In genomic region chr4:33226133-33226532, GRCh38 we compare ENCODE assay signal across 29 cellular contexts.
DNase-seq lines count a peak whose midpoint lies in the region; ATAC-seq, FAIRE-seq and TF ChIP-seq lines count a peak whose summit lies in the region.
"Had no signal": no experiment of that assay in that cellular context is flagged by ENCODE, and none has a peak within 500 bp of the region (broad histone marks: within the 10 kb centered on the region; RNA-seq: fewer than 3 reads in every experiment).

No MANE protein-coding gene starts in this region.

- FAIRE-seq in frontal cortex (lab: Jason Lieb, UNC) = no peak
- FAIRE-seq: GM18507 had no signal

- H3K27ac Mint-ChIP-seq in natural killer cell = no peak overlapping the region
- H3K27ac Mint-ChIP-seq: CD4-positive, alpha-beta memory T cell; IgD-negative memory B cell; nephron; stimulated activated naive CD8-positive, alpha-beta T cell treated with anti-CD3 and anti-CD28 coated beads, Interleukin-15, Interleukin-2, amounts not matched to agents 100 ng/mL and 50 ng/mL, for 24 hours had no signal

- H3K27me3 Mint-ChIP-seq in natural killer cell (ENCODE audit: low read depth in 2 of 2) = no peaks in the 10 kb centered on the region
- H3K27me3 Mint-ChIP-seq: CD4-positive, alpha-beta memory T cell; IgD-negative memory B cell; stimulated activated naive CD8-positive, alpha-beta T cell treated with anti-CD3 and anti-CD28 coated beads, Interleukin-15, Interleukin-2, amounts not matched to agents 100 ng/mL and 50 ng/mL, for 24 hours had no signal

- H3K4me3 ChIP-seq in tibial artery = no peak overlapping the region
- H3K4me3 ChIP-seq: gastrocnemius medialis, GM23248, ovary, right atrium auricular region, tibial nerve had no signal

- no peaks in the 10 kb centered on the region for H3K4me1 Mint-ChIP-seq in natural killer cell
- H3K4me1 Mint-ChIP-seq: CD4-positive, alpha-beta memory T cell; IgD-negative memory B cell; nephron had no signal

- CTCF ChIA-PET in HEK293T (lab: Yijun Ruan, JAX) = no interaction called here

- POLR2A ChIA-PET in HEK293T (lab: Yijun Ruan, JAX) = no interaction called here

- intact Hi-C loops in tibial artery (cut with DNase I; ENCODE audit: low total_unique reads) = no loop called here
- intact Hi-C loops in natural killer cell (cut with micrococcal nuclease) = no loop called here

- H3K4me1 ChIP-seq in tibial artery = no peaks in the 10 kb centered on the region
- H3K4me1 ChIP-seq: gastrocnemius medialis, right atrium auricular region, tibial nerve had no signal

- H3K9me3 ChIP-seq in tibial artery = no peaks in the 10 kb centered on the region
- H3K9me3 ChIP-seq: gastrocnemius medialis, ovary, right atrium auricular region, SK-N-SH had no signal

- H3K4me3 Mint-ChIP-seq in natural killer cell = no peak overlapping the region
- H3K4me3 Mint-ChIP-seq: CD4-positive, alpha-beta memory T cell; IgD-negative memory B cell; nephron; stimulated activated naive CD8-positive, alpha-beta T cell treated with anti-CD3 and anti-CD28 coated beads, Interleukin-15, Interleukin-2, amounts not matched to agents 100 ng/mL and 50 ng/mL, for 24 hours had no signal

- no peaks in the 10 kb centered on the region for H3K36me3 Mint-ChIP-seq in natural killer cell
- H3K36me3 Mint-ChIP-seq: CD4-positive, alpha-beta memory T cell; IgD-negative memory B cell had no signal

- DNase-seq in tibial artery (no peak), HEK293T (ENCODE audit: extremely low spot score) (no peak), frontal cortex (ENCODE audit: low spot score in 2 of 2) (no peak), natural killer cell (no peak)
- DNase-seq: 8988T; activated effector memory CD4-positive, alpha-beta T cell treated with anti-CD3 and anti-CD28 coated beads, Interleukin-2, amount 50 U/mL, for 16 hours; CD4-positive, alpha-beta memory T cell; DMS 273 treated with DMSO at 0.1 percent for 48 hours; effector memory CD4-positive, alpha-beta T cell; gastrocnemius medialis; GM23248; islet precursor cell; NCI-H1436; NCI-H69; ovary; SK-N-SH; WERI-Rb-1 had no signal

- H3K36me3 ChIP-seq in tibial artery = no peaks in the 10 kb centered on the region
- H3K36me3 ChIP-seq: gastrocnemius medialis, ovary, right atrium auricular region, tibial nerve, WERI-Rb-1 had no signal

- ATAC-seq in GM18511 (IDR thresholded peaks at IDR 0.05; ENCODE audit: unreplicated experiment) (peak; percentile 69), GM19438 (IDR thresholded peaks at IDR 0.05; ENCODE audit: low read depth, unreplicated experiment) (peak; percentile 83), HG02678 (IDR thresholded peaks at IDR 0.05; ENCODE audit: unreplicated experiment) (peak; percentile 80), HG03196 (IDR thresholded peaks at IDR 0.05; ENCODE audit: unreplicated experiment) (peak; percentile 91), natural killer cell (no peak)
- ATAC-seq: esophagus mucosa, gastrocnemius medialis had no signal

- no peaks in the 10 kb centered on the region for H3K27me3 ChIP-seq in tibial artery
- H3K27me3 ChIP-seq: gastrocnemius medialis, ovary, right atrium auricular region, tibial nerve had no signal

- H3K9me3 Mint-ChIP-seq in natural killer cell = peaks cover 11 to 15% of the 10 kb centered on the region in 2 donors

- TF ChIP-seq CTCF in tibial artery (IDR thresholded peaks at IDR 0.05) (no peak), natural killer cell (IDR thresholded peaks at IDR 0.05) (no peak)

- no peak overlapping the region for H3K27ac ChIP-seq in tibial artery
- H3K27ac ChIP-seq: gastrocnemius medialis, GM23248, ovary, right atrium auricular region, RWPE1, tibial nerve, WERI-Rb-1 had no signal

TF ChIP-seq in HEK293T, 16 proteins besides CTCF, POLR2A, EP300 and RAD21:
- TF ChIP-seq ARNT (IDR thresholded peaks at IDR 0.05) = no peak
- no peak for TF ChIP-seq TARDBP (IDR thresholded peaks at IDR 0.05)
- TF ChIP-seq L3MBTL2 (conservative IDR thresholded peaks at IDR 0.05) = no peak
- TF ChIP-seq BHLHE40 (IDR thresholded peaks at IDR 0.05; ENCODE audit: borderline replicate concordance) = no peak
- TF ChIP-seq FOXA1 (IDR thresholded peaks at IDR 0.05) = no peak
- no peak for TF ChIP-seq ZNF384 (IDR thresholded peaks at IDR 0.05)
- TF ChIP-seq HDGF (IDR thresholded peaks at IDR 0.05; ENCODE audit: borderline replicate concordance) = no peak
- TF ChIP-seq NFRKB (IDR thresholded peaks at IDR 0.05) = no peak
- no peak for TF ChIP-seq CTBP1 (IDR thresholded peaks at IDR 0.05; ENCODE audit: borderline replicate concordance)
- no peak for TF ChIP-seq PKNOX1 (IDR thresholded peaks at IDR 0.05)
- TF ChIP-seq LEF1 (IDR thresholded peaks at IDR 0.05; ENCODE audit: borderline replicate concordance) = no peak
- TF ChIP-seq SP1 (IDR thresholded peaks at IDR 0.05) = no peak
- no peak for TF ChIP-seq ELF4 (IDR thresholded peaks at IDR 0.05)
- no peak for TF ChIP-seq SUZ12 (IDR thresholded peaks at IDR 0.05)
- TF ChIP-seq FOXK2 (IDR thresholded peaks at IDR 0.05) = no peak

Comparison
In these comparisons a context has a peak if more than half of its experiments do, and no peak if none do; other contexts are left out.
1. ATAC-seq: peak in GM18511 (single experiment), GM19438 (single experiment), HG02678 (single experiment) and HG03196 (single experiment); none in natural killer cell (0 of 3).